34 cellular contexts compared by ENCODE assay signal in the genomic region with DNA sequence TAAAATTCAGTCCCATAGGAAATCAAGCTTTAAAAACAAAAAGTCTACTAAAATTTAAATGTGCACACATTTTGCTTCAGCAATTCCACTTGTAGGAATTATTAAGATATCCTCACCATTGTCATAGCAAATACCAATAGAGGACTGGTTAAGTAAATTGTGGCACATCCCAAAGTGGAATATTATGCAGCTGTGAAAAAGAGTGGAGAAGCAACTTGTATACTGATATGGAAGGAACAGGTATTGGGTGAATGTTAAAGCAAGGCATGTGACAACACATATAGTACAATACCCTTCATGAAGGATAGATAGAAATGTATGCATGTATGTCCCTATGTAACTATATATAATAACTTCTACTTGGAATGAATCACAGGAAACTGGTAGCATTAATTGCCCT. TPM values are rescaled to one million over a fixed set of nuclear protein-coding genes. Genes with fewer than 3 reads are reported as not detected.
"Had no signal": no experiment of that assay in that cellular context is flagged by ENCODE, and none has a peak within 500 bp of the region (broad histone marks: within the 10 kb centered on the region; RNA-seq: fewer than 3 reads in every experiment).

No MANE protein-coding gene starts in this region.

- ATAC-seq: activated CD8-positive, alpha-beta memory T cell treated with anti-CD3 and anti-CD28 coated beads, Interleukin-2, amount 10 ng/mL, durations not matched to agents 7 days and 5 days; activated naive CD4-positive, alpha-beta T cell treated with anti-CD3 and anti-CD28 coated beads, Interleukin-2, amount 50 U/mL, for 72 hours had no signal

- H3K36me3 Mint-ChIP-seq: activated CD4-positive, alpha-beta memory T cell treated with anti-CD3 and anti-CD28 coated beads for 36 hours; activated CD8-positive, alpha-beta memory T cell treated with anti-CD3 and anti-CD28 coated beads, Interleukin-2, amount 10 ng/mL, durations not matched to agents 7 days and 5 days; activated naive CD4-positive, alpha-beta T cell treated with anti-CD3 and anti-CD28 coated beads, Interleukin-2, amount 50 U/mL, for 72 hours; brain had no signal

- H3K27ac ChIP-seq: adrenal gland, Peyer's patch, SJSA1 had no signal

- H3K27me3 ChIP-seq: adrenal gland, MG63, Peyer's patch, SJSA1 had no signal

- H3K4me1 ChIP-seq: adrenal gland, SJSA1 had no signal

- H3K4me2 ChIP-seq: SK-N-SH had no signal

- H3K4me1 Mint-ChIP-seq: activated B cell treated with CpG ODN at 0.5 μM for 24 hours; activated CD8-positive, alpha-beta memory T cell treated with anti-CD3 and anti-CD28 coated beads, Interleukin-2, amount 10 ng/mL, durations not matched to agents 7 days and 5 days had no signal

- H3K9me2 ChIP-seq: SK-N-SH had no signal

- H3K4me3 Mint-ChIP-seq: activated B cell treated with CpG ODN at 0.5 μM for 24 hours; activated CD4-positive, alpha-beta memory T cell treated with anti-CD3 and anti-CD28 coated beads for 36 hours; activated CD8-positive, alpha-beta memory T cell treated with anti-CD3 and anti-CD28 coated beads, Interleukin-2, amount 10 ng/mL, durations not matched to agents 7 days and 5 days; brain; T-helper 1 cell treated with Interleukin-12 subunit alpha and Interleukin-12 subunit beta and Interleukin-4 antibody, amounts not matched to agents 30 μg/mL and 1 μg/mL, for 36 hours; T-helper 2 cell treated with Interferon-gamma antibody and Interleukin-4, amounts not matched to agents 5 μg/mL and 100 μg/mL, for 36 hours had no signal

- H3K9me3 ChIP-seq: adrenal gland, MG63, Peyer's patch, SJSA1, SK-N-SH had no signal

- H3K36me3 ChIP-seq: adrenal gland, MG63, SJSA1 had no signal

- H3K27ac Mint-ChIP-seq: activated B cell treated with CpG ODN at 0.5 μM for 24 hours; activated CD4-positive, alpha-beta memory T cell treated with anti-CD3 and anti-CD28 coated beads for 36 hours; activated CD8-positive, alpha-beta memory T cell treated with anti-CD3 and anti-CD28 coated beads, Interleukin-2, amount 10 ng/mL, durations not matched to agents 7 days and 5 days; activated naive CD4-positive, alpha-beta T cell treated with anti-CD3 and anti-CD28 coated beads, Interleukin-2, amount 50 U/mL, for 72 hours; brain; T-helper 1 cell treated with Interleukin-12 subunit alpha and Interleukin-12 subunit beta and Interleukin-4 antibody, amounts not matched to agents 30 μg/mL and 1 μg/mL, for 36 hours; T-helper 2 cell treated with Interferon-gamma antibody and Interleukin-4, amounts not matched to agents 5 μg/mL and 100 μg/mL, for 36 hours had no signal

- H3K4me3 ChIP-seq: adrenal gland, MG63, Peyer's patch, SJSA1 had no signal

- H3K9me3 Mint-ChIP-seq: activated B cell treated with CpG ODN at 0.5 μM for 24 hours; activated CD4-positive, alpha-beta memory T cell treated with anti-CD3 and anti-CD28 coated beads for 36 hours; activated naive CD4-positive, alpha-beta T cell treated with anti-CD3 and anti-CD28 coated beads, Interleukin-2, amount 50 U/mL, for 72 hours; T-helper 1 cell treated with Interleukin-12 subunit alpha and Interleukin-12 subunit beta and Interleukin-4 antibody, amounts not matched to agents 30 μg/mL and 1 μg/mL, for 36 hours; T-helper 2 cell treated with Interferon-gamma antibody and Interleukin-4, amounts not matched to agents 5 μg/mL and 100 μg/mL, for 36 hours had no signal

- DNase-seq: activated B cell treated with CpG ODN at 0.5 μM for 24 hours; activated CD4-positive, alpha-beta memory T cell treated with anti-CD3 and anti-CD28 coated beads for 36 hours; activated CD4-positive, alpha-beta T cell treated with anti-CD3 and anti-CD28 coated beads for 4 hours; activated CD4-positive, alpha-beta T cell treated with anti-CD3 and anti-CD28 coated beads, Interleukin-2, amount 50 U/mL, for 1 hour; activated CD4-positive, CD25-positive, alpha-beta regulatory T cell treated with anti-CD3 and anti-CD28 coated beads, Interleukin-2, amount 50 U/mL, for 72 hours; activated CD8-positive, alpha-beta memory T cell treated with anti-CD3 and anti-CD28 coated beads for 24 hours; activated CD8-positive, alpha-beta memory T cell treated with anti-CD3 and anti-CD28 coated beads, Interleukin-2, amount 10 ng/mL, durations not matched to agents 7 days and 5 days; activated CD8-positive, alpha-beta memory T cell treated with anti-CD3 and anti-CD28 coated beads, Interleukin-2, amount 50 U/mL, for 48 hours; activated effector memory CD4-positive, alpha-beta T cell treated with Interleukin-2 at 50 U/mL for 16 hours; activated naive CD4-positive, alpha-beta T cell; activated T-cell treated with anti-CD3 and anti-CD28 coated beads, Interleukin-2, amount 50 U/mL, for 48 hours; adrenal gland; caudate nucleus; cerebellar nuclear complex; Kasumi-1; MG63; NCI-H1048; NCI-H1105 treated with DMSO at 0.1 percent for 48 hours; NCI-H1436; NCI-H1694; NCI-H1930; NCI-H2081 treated with DMSO at 0.1 percent for 48 hours; NCI-H226; NCI-H524 treated with DMSO at 0.1 percent for 48 hours; Peyer's patch; RPMI8226; SHP77 treated with DMSO at 0.1 percent for 48 hours; SK-N-SH had no signal

RNA-seq across cellular contexts. Expression of gene KRT78, which starts 44.2 kb away (rescaled TPM):
- total RNA-seq: activated B cell treated with CpG ODN at 0.5 μM for 24 hours; activated CD4-positive, alpha-beta memory T cell treated with anti-CD3 and anti-CD28 coated beads for 36 hours; activated CD8-positive, alpha-beta memory T cell treated with anti-CD3 and anti-CD28 coated beads, Interleukin-2, amount 10 ng/mL, durations not matched to agents 7 days and 5 days; activated naive CD4-positive, alpha-beta T cell treated with anti-CD3 and anti-CD28 coated beads, Interleukin-2, amount 50 U/mL, for 72 hours; adrenal gland; NCI-H460; Peyer's patch had no signal
- polyA plus RNA-seq: SK-N-SH had no signal

RNA-seq across cellular contexts. Expression of gene KRT79, which starts 58.9 kb away (rescaled TPM):
- total RNA-seq: activated B cell treated with CpG ODN at 0.5 μM for 24 hours; activated CD4-positive, alpha-beta memory T cell treated with anti-CD3 and anti-CD28 coated beads for 36 hours; adrenal gland; NCI-H460; Peyer's patch had no signal
- polyA plus RNA-seq: SK-N-SH had no signal
